ENCODE assay signal across 30 cellular contexts in the genomic region with DNA sequence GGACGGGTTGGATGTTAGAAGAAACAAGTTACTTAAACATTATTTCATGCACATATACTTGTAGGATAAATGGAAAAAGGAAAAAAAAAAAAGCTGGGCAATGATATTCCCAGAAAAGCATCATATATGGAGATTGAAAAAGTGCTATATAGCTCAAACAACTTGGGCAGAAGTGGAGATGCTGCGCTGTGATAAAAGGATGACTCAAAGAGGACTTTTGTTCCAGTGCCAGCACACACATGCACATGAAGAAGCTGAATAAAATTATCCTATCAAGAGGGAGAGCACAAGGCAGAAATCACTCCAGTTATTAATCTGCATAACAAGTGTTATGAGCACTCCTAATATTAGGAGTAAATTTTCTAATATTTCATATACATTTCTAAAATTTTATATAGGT. TPM values are rescaled to one million over a fixed set of nuclear protein-coding genes. Genes with fewer than 3 reads are reported as not detected.
DNase-seq lines count a peak whose midpoint lies in the region; ATAC-seq, FAIRE-seq and TF ChIP-seq lines count a peak whose summit lies in the region.
"Had no signal": no experiment of that assay in that cellular context is flagged by ENCODE, and none has a peak within 500 bp of the region (broad histone marks: within the 10 kb centered on the region; RNA-seq: fewer than 3 reads in every experiment).

No MANE protein-coding gene starts in this region.

- POLR2A ChIA-PET in PC-9 (lab: Charles Lee; ENCODE audit: unreplicated experiment): interaction anchor here (0.6 kb wide), 1 partner anchor 70 kb away, joined by 5 read pairs; no protein-coding TSS in a partner anchor

- H3F3A ChIP-seq in PC-9 (ENCODE audit: insufficient read depth, low read depth): no peaks in the 10 kb centered on the region

- peaks cover 16% of the 10 kb centered on the region for H3K4me1 Mint-ChIP-seq in activated naive CD8-positive, alpha-beta T cell treated with anti-CD3 and anti-CD28 coated beads for 36 hours
- peaks cover 14% of the 10 kb centered on the region for H3K4me1 Mint-ChIP-seq in activated naive CD8-positive, alpha-beta T cell treated with anti-CD3 and anti-CD28 coated beads, Interleukin-2, amount 50 U/mL, for 24 hours
- H3K4me1 Mint-ChIP-seq: neural progenitor cell had no signal

- intact Hi-C loops in PC-9 (cut with micrococcal nuclease; ENCODE audit: unreplicated experiment): no loop called here

- no peaks in the 10 kb centered on the region for H3K36me3 ChIP-seq in PC-9 (ENCODE audit: low read depth)
- H3K36me3 ChIP-seq: heart left ventricle, neural progenitor cell, Peyer's patch, SJCRH30, WERI-Rb-1 had no signal

- no peak for TF ChIP-seq CTCF in epithelial cell of esophagus (IDR thresholded peaks at IDR 0.05; ENCODE audit: insufficient read depth, low read depth, low read length, missing control alignments)
- TF ChIP-seq CTCF in PC-9 (conservative IDR thresholded peaks at IDR 0.05): no peak
- TF ChIP-seq CTCF in D721Med (IDR thresholded peaks at IDR 0.05; ENCODE audit: insufficient read depth, missing control alignments): no peak

- BruUV-seq in PC-9 (replicated peaks; lab: Mats Ljungman, UMichigan): no TSS peak

- H3K4me1 ChIP-seq in PC-9 (replicated peaks; ENCODE audit: insufficient read depth): no peaks in the 10 kb centered on the region
- H3K4me1 ChIP-seq: parathyroid adenoma, Peyer's patch, SJCRH30 had no signal

- H3K4me2 ChIP-seq in PC-9: no peak overlapping the region
- H3K4me2 ChIP-seq: neural progenitor cell had no signal

- no peaks in the 10 kb centered on the region for H3K9me2 ChIP-seq in PC-9 (ENCODE audit: insufficient read depth)

- peaks cover 34% of the 10 kb centered on the region for H3K27me3 Mint-ChIP-seq in activated naive CD8-positive, alpha-beta T cell treated with anti-CD3 and anti-CD28 coated beads for 36 hours
- H3K27me3 Mint-ChIP-seq in activated naive CD8-positive, alpha-beta T cell treated with anti-CD3 and anti-CD28 coated beads, Interleukin-2, amount 50 U/mL, for 24 hours: peaks cover 32% of the 10 kb centered on the region
- H3K27me3 Mint-ChIP-seq: brain had no signal

- H3K27me3 ChIP-seq in PC-9 (ENCODE audit: insufficient read depth, low read depth): no peaks in the 10 kb centered on the region
- H3K27me3 ChIP-seq: heart left ventricle, neural progenitor cell, Peyer's patch, SJCRH30 had no signal

- H2AFZ ChIP-seq in PC-9: no peak overlapping the region
- H2AFZ ChIP-seq: neural progenitor cell, parathyroid adenoma had no signal

- H4K20me1 ChIP-seq in PC-9 (ENCODE audit: insufficient read depth): no peaks in the 10 kb centered on the region

- no peaks in the 10 kb centered on the region for H3K36me3 Mint-ChIP-seq in activated naive CD8-positive, alpha-beta T cell treated with anti-CD3 and anti-CD28 coated beads for 36 hours
- no peaks in the 10 kb centered on the region for H3K36me3 Mint-ChIP-seq in activated naive CD8-positive, alpha-beta T cell treated with anti-CD3 and anti-CD28 coated beads, Interleukin-2, amount 50 U/mL, for 24 hours (ENCODE audit: low read depth)
- H3K36me3 Mint-ChIP-seq: brain, neural progenitor cell had no signal

- DNase-seq in activated naive CD8-positive, alpha-beta T cell treated with anti-CD3 and anti-CD28 coated beads for 36 hours: no peak
- no peak for DNase-seq in activated naive CD8-positive, alpha-beta T cell treated with anti-CD3 and anti-CD28 coated beads, Interleukin-2, amount 50 U/mL, for 24 hours
- DNase-seq in epithelial cell of esophagus (ENCODE audit: low read depth) (peak; percentile 35), superior temporal gyrus (ENCODE audit: extremely low spot score) (peak; percentile 77), PC-9 (no peak), D721Med (ENCODE audit: insufficient read length, low spot score) (no peak)
- no peak for DNase-seq in activated effector memory CD4-positive, alpha-beta T cell treated with anti-CD3 and anti-CD28 coated beads, Interleukin-2, amount 50 U/mL, for 16 hours
- DNase-seq: activated CD4-positive, alpha-beta T cell treated with anti-CD3 and anti-CD28 coated beads, Interleukin-2, amount 10 ng/mL, durations not matched to agents 24 days and 14 days; activated gamma-delta T cell treated with Interleukin-2 at 50 U/mL for 16 hours; activated T-cell treated with anti-CD3 and anti-CD28 coated beads, Interleukin-2, amount 50 U/mL, for 24 hours; CD4-positive, alpha-beta T cell; H9; heart left ventricle; kidney; left ventricle myocardium superior; NCI-H1436 treated with DMSO at 0.1 percent for 48 hours; NCI-H748 treated with DMSO at 0.1 percent for 48 hours; Peyer's patch; SJCRH30; small intestine; stimulated activated naive B cell treated with anti-CD40 and anti-IgM and Interleukin-4, amounts not matched to agents 10 μg/mL and 1 μg/mL and 100 μg/mL, for 72 hours; T1000; WERI-Rb-1 had no signal

- no peak overlapping the region for H3K4me3 ChIP-seq in epithelial cell of esophagus (ENCODE audit: low read length)
- H3K4me3 ChIP-seq in PC-9: no peak overlapping the region
- H3K4me3 ChIP-seq: GM12878, heart left ventricle, neural progenitor cell, Peyer's patch, SJCRH30 had no signal

- H3K4me3 Mint-ChIP-seq in activated naive CD8-positive, alpha-beta T cell treated with anti-CD3 and anti-CD28 coated beads for 36 hours: no peak overlapping the region
- H3K4me3 Mint-ChIP-seq in activated naive CD8-positive, alpha-beta T cell treated with anti-CD3 and anti-CD28 coated beads, Interleukin-2, amount 50 U/mL, for 24 hours: no peak overlapping the region
- H3K4me3 Mint-ChIP-seq: activated CD4-positive, alpha-beta T cell treated with anti-CD3 and anti-CD28 coated beads, Interleukin-2, amount 10 ng/mL, durations not matched to agents 24 days and 14 days; activated T-cell treated with anti-CD3 and anti-CD28 coated beads, Interleukin-2, amount 50 U/mL, for 24 hours; brain; CD4-positive, alpha-beta T cell; H9; neural progenitor cell; stimulated activated naive B cell treated with anti-CD40 and anti-IgM and Interleukin-4, amounts not matched to agents 10 μg/mL and 1 μg/mL and 100 μg/mL, for 72 hours had no signal

- H3K27ac Mint-ChIP-seq in activated naive CD8-positive, alpha-beta T cell treated with anti-CD3 and anti-CD28 coated beads for 36 hours: peak overlapping the region; percentile 8
- no peak overlapping the region for H3K27ac Mint-ChIP-seq in activated naive CD8-positive, alpha-beta T cell treated with anti-CD3 and anti-CD28 coated beads, Interleukin-2, amount 50 U/mL, for 24 hours
- H3K27ac Mint-ChIP-seq: activated CD4-positive, alpha-beta T cell treated with anti-CD3 and anti-CD28 coated beads, Interleukin-2, amount 10 ng/mL, durations not matched to agents 24 days and 14 days; activated T-cell treated with anti-CD3 and anti-CD28 coated beads, Interleukin-2, amount 50 U/mL, for 24 hours; brain; CD4-positive, alpha-beta T cell; H9; neural progenitor cell; stimulated activated naive B cell treated with anti-CD40 and anti-IgM and Interleukin-4, amounts not matched to agents 10 μg/mL and 1 μg/mL and 100 μg/mL, for 72 hours had no signal

- CTCF ChIA-PET in PC-9 (lab: Charles Lee): no interaction called here

- no peak for ATAC-seq in activated naive CD8-positive, alpha-beta T cell treated with anti-CD3 and anti-CD28 coated beads, Interleukin-2, amount 50 U/mL, for 24 hours
- peak; percentile 89 for ATAC-seq in SK-N-SH treated with all-trans-retinoic acid at 6 μM for 48 hours
- ATAC-seq: GM12878; heart left ventricle; HepG2; left ventricle myocardium superior; stimulated activated naive B cell treated with anti-CD40 and anti-IgM and Interleukin-4, amounts not matched to agents 10 μg/mL and 1 μg/mL and 100 μg/mL, for 72 hours had no signal

- H3K9me3 Mint-ChIP-seq in activated naive CD8-positive, alpha-beta T cell treated with anti-CD3 and anti-CD28 coated beads for 36 hours: no peaks in the 10 kb centered on the region
- H3K9me3 Mint-ChIP-seq in activated naive CD8-positive, alpha-beta T cell treated with anti-CD3 and anti-CD28 coated beads, Interleukin-2, amount 50 U/mL, for 24 hours: peaks cover 7% of the 10 kb centered on the region
- H3K9me3 Mint-ChIP-seq: activated T-cell treated with anti-CD3 and anti-CD28 coated beads, Interleukin-2, amount 50 U/mL, for 24 hours; neural progenitor cell had no signal

- FAIRE-seq in D721Med (lab: Jason Lieb, UNC): no peak
- FAIRE-seq: GM12878, HepG2, kidney, small intestine had no signal

- H3K27ac ChIP-seq in PC-9: no peak overlapping the region
- H3K27ac ChIP-seq: 22Rv1, neural progenitor cell, parathyroid adenoma, Peyer's patch, SJCRH30, WERI-Rb-1 had no signal

- H3K9me3 ChIP-seq in PC-9 (ENCODE audit: insufficient read depth, low read depth): no peaks in the 10 kb centered on the region
- H3K9me3 ChIP-seq: Peyer's patch, SJCRH30 had no signal

- no peaks in the 10 kb centered on the region for H3K79me2 ChIP-seq in PC-9 (ENCODE audit: low read depth)
- H3K79me2 ChIP-seq: parathyroid adenoma had no signal

TF ChIP-seq in SK-N-SH treated with all-trans-retinoic acid at 6 μM for 48 hours, 23 proteins besides CTCF, POLR2A, EP300 and RAD21 (continues in another document):
- TF ChIP-seq CSDC2 (CRISPR knock-in tag; IDR thresholded peaks at IDR 0.05): no peak
- no peak for TF ChIP-seq OSR1 (CRISPR knock-in tag; IDR thresholded peaks at IDR 0.05)
- no peak for TF ChIP-seq ARNTL (CRISPR knock-in tag; IDR thresholded peaks at IDR 0.05; ENCODE audit: borderline replicate concordance, low read depth)
- no peak for TF ChIP-seq POU6F1 (CRISPR knock-in tag; IDR thresholded peaks at IDR 0.05; ENCODE audit: borderline replicate concordance, low read depth)

RNA-seq across cellular contexts. Expression of gene FRMD4B, which starts 30.9 kb away (rescaled TPM):
- total RNA-seq in activated naive CD8-positive, alpha-beta T cell treated with anti-CD3 and anti-CD28 coated beads for 36 hours: 1 to 10 TPM; 6.1 to 7.1 TPM
- total RNA-seq in PC-9 (2021): 7.6 and 10.2 TPM in 2 replicates

Comparison
In these comparisons a context has a peak if more than half of its experiments do, and no peak if none do; other contexts are left out.
1. DNase-seq: peak in epithelial cell of esophagus (single experiment) and superior temporal gyrus (single experiment); none in activated naive CD8-positive, alpha-beta T cell treated with anti-CD3 and anti-CD28 coated beads for 36 hours (single experiment), activated naive CD8-positive, alpha-beta T cell treated with anti-CD3 and anti-CD28 coated beads, Interleukin-2, amount 50 U/mL, for 24 hours (single experiment), PC-9 (0 of 2), activated effector memory CD4-positive, alpha-beta T cell treated with anti-CD3 and anti-CD28 coated beads, Interleukin-2, amount 50 U/mL, for 16 hours (single experiment) and D721Med (single experiment).